Comparison of ENCODE assay signal across 2 cellular contexts in the genomic region with DNA sequence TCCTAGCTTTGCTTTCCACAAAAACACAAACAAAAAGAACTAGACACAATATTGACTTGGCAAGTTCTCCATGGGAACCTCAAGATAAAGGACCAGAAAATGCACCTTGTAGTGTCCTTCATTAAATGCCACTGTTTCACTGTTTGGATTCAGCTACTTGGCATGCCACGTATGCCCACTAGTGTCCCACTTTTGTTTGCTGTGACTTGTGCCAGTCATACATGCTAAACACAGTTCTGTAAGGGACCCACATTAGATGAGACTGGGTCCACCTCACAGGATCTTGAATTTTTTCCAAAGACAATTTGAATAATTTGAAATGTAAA.
TF ChIP-seq lines count a peak whose summit lies in the region.

No MANE protein-coding gene starts in this region.

TF ChIP-seq in IMR-90, 13 proteins besides CTCF, POLR2A, EP300 and RAD21:
- TF ChIP-seq BHLHE40 (IDR thresholded peaks at IDR 0.05; ENCODE audit: low read depth, low read length) (no peak), MAZ (IDR thresholded peaks at IDR 0.05; ENCODE audit: borderline replicate concordance, low read depth, low read length) (no peak), RCOR1 (IDR thresholded peaks at IDR 0.05; ENCODE audit: insufficient replicate concordance, low read length) (no peak), MAFK (IDR thresholded peaks at IDR 0.05; ENCODE audit: low read depth, low read length) (no peak), ELK1 (IDR thresholded peaks at IDR 0.05; ENCODE audit: borderline replicate concordance, low read depth, low read length) (no peak), USF2 (IDR thresholded peaks at IDR 0.05; ENCODE audit: low read depth, low read length) (no peak), FOS (IDR thresholded peaks at IDR 0.05; ENCODE audit: low read depth, low read length) (no peak), NFE2L2 (IDR thresholded peaks at IDR 0.05; ENCODE audit: low read depth, low read length) (no peak), CHD1 (IDR thresholded peaks at IDR 0.05; ENCODE audit: low read depth, low read length) (no peak), MXI1 (IDR thresholded peaks at IDR 0.05; ENCODE audit: borderline replicate concordance, low read depth, low read length) (no peak), CEBPB (IDR thresholded peaks at IDR 0.05; ENCODE audit: low read depth, low read length) (no peak), SMC3 (IDR thresholded peaks at IDR 0.05; ENCODE audit: low read depth, low read length) (no peak), RFX5 (IDR thresholded peaks at IDR 0.05; ENCODE audit: low read depth, low read length) (no peak)

TF ChIP-seq in H1, 55 proteins besides CTCF, POLR2A, EP300 and RAD21:
- TF ChIP-seq, protein P1, sequence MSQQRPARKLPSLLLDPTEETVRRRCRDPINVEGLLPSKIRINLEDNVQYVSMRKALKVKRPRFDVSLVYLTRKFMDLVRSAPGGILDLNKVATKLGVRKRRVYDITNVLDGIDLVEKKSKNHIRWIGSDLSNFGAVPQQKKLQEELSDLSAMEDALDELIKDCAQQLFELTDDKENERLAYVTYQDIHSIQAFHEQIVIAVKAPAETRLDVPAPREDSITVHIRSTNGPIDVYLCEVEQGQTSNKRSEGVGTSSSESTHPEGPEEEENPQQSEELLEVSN (IDR thresholded peaks at IDR 0.05), result no peak
- TF ChIP-seq POLR2AphosphoS5 (IDR thresholded peaks at IDR 0.05; ENCODE audit: low read depth, low read length), result no peak
- no peak for TF ChIP-seq FOSL1 (IDR thresholded peaks at IDR 0.05; ENCODE audit: insufficient read depth, low read depth, low read length)
